Comparison of ENCODE assay signal across 1 cellular context in genomic region chr6:132392792-132393191, GRCh38.
TF ChIP-seq lines count a peak whose summit lies in the region.

No MANE protein-coding gene starts in this region.

TF ChIP-seq in Ishikawa, 13 proteins besides CTCF, POLR2A, EP300 and RAD21 (continued from another document):
- TF ChIP-seq MAX (IDR thresholded peaks at IDR 0.05) = no peak
- TF ChIP-seq NFIC (IDR thresholded peaks at IDR 0.05) = no peak
- TF ChIP-seq FOXM1 (IDR thresholded peaks at IDR 0.05; ENCODE audit: borderline replicate concordance, low read depth) = no peak
- TF ChIP-seq ZBTB7A (IDR thresholded peaks at IDR 0.05; ENCODE audit: low read depth) = no peak
- TF ChIP-seq CREB1 (IDR thresholded peaks at IDR 0.05; ENCODE audit: low read depth) = no peak
TF ChIP-seq in Ishikawa: peak in this region for 0.
